ENCODE assay signal across 6 cellular contexts in genomic region chr2:44850016-44850415, GRCh38.
"Had no signal": no experiment of that assay in that cellular context is flagged by ENCODE, and none has a peak within 500 bp of the region (broad histone marks: within the 10 kb centered on the region; RNA-seq: fewer than 3 reads in every experiment).

No MANE protein-coding gene starts in this region.

- H3K4me3 Mint-ChIP-seq: H9 had no signal

- H3K4me1 Mint-ChIP-seq: H9 had no signal

- H3K9me3 Mint-ChIP-seq: H9 had no signal

- DNase-seq: GM23248, GOT3, H9, HCEC 1CT, IMR-90 had no signal

- H3K4me3 ChIP-seq: GM23248, K562 had no signal

- H3K27ac Mint-ChIP-seq: H9 had no signal

- H3K27ac ChIP-seq: GM23248 had no signal
